In genomic region chr2:192216336-192216735, GRCh38 we compare ENCODE assay signal across 27 cellular contexts. TPM values are rescaled to one million over a fixed set of nuclear protein-coding genes. Genes with fewer than 3 reads are reported as not detected.
"Had no signal": no experiment of that assay in that cellular context is flagged by ENCODE, and none has a peak within 500 bp of the region (broad histone marks: within the 10 kb centered on the region; RNA-seq: fewer than 3 reads in every experiment).

No MANE protein-coding gene starts in this region.

- H3K27me3 ChIP-seq: gastrocnemius medialis, heart left ventricle, neural progenitor cell, sigmoid colon, suprapubic skin, thyroid gland had no signal

- H2AFZ ChIP-seq: neural progenitor cell, parathyroid adenoma had no signal

- H3K36me3 ChIP-seq: gastrocnemius medialis, heart left ventricle, lower lobe of right lung, neural progenitor cell, prostate gland, sigmoid colon, suprapubic skin, thyroid gland had no signal

- H3K4me2 ChIP-seq: neural progenitor cell had no signal

- H3K27ac ChIP-seq: epithelial cell of prostate, gastrocnemius medialis, heart left ventricle, lower lobe of right lung, neural progenitor cell, parathyroid adenoma, prostate gland, sigmoid colon, suprapubic skin, thyroid gland had no signal

- H3K4me1 ChIP-seq: gastrocnemius medialis, heart left ventricle, lower lobe of right lung, neural progenitor cell, parathyroid adenoma, prostate gland, sigmoid colon, suprapubic skin, thyroid gland had no signal

- H3K79me2 ChIP-seq: parathyroid adenoma had no signal

- DNase-seq: cortex of kidney; effector CD4-positive, alpha-beta T cell; endodermal cell; foreskin fibroblast; gastrocnemius medialis; heart left ventricle; left colon; left ventricle myocardium superior; lower lobe of right lung; mesenchymal stem cell; naive thymus-derived CD4-positive, alpha-beta T cell; right cardiac atrium; sigmoid colon; stimulated activated CD4-positive, alpha-beta T cell treated with anti-CD3 and anti-CD28 coated beads, Interleukin-2, amount 100 ng/mL, for 24 hours; stimulated activated CD4-positive, alpha-beta T cell treated with anti-CD3 and anti-CD28 coated beads, Interleukin-4, amount 100 ng/mL, for 24 hours; stimulated activated naive CD8-positive, alpha-beta T cell treated with anti-CD3 and anti-CD28 coated beads, Interleukin-15, Interleukin-2, amounts not matched to agents 100 U/mL and 50 U/mL, for 24 hours; thyroid gland; trophoblast cell had no signal

- H3K4me3 ChIP-seq: gastrocnemius medialis, heart left ventricle, lower lobe of right lung, neural progenitor cell, prostate gland, sigmoid colon, suprapubic skin, thyroid gland had no signal

- H3K9me3 ChIP-seq: gastrocnemius medialis, lower lobe of right lung, prostate gland, sigmoid colon, suprapubic skin, thyroid gland had no signal

RNA-seq across cellular contexts. Expression of gene TMEFF2, which starts 21.6 kb away (rescaled TPM):
- total RNA-seq: dermis microvascular lymphatic vessel endothelial cell; esophagus mucosa; kidney epithelial cell; lower lobe of right lung; naive thymus-derived CD4-positive, alpha-beta T cell; renal cortical epithelial cell had no signal
- polyA plus RNA-seq: naive thymus-derived CD4-positive, alpha-beta T cell had no signal
